ENCODE assay signal across 27 cellular contexts in genomic region chr12:102681309-102681708, GRCh38.
"Had no signal": no experiment of that assay in that cellular context is flagged by ENCODE, and none has a peak within 500 bp of the region (broad histone marks: within the 10 kb centered on the region; RNA-seq: fewer than 3 reads in every experiment).

No MANE protein-coding gene starts in this region.

- H3K9me3 ChIP-seq: testis, thoracic aorta, thyroid gland, tibial artery, transverse colon, upper lobe of left lung, upper lobe of right lung, uterus, vagina had no signal

- H3K27ac ChIP-seq: stomach, suprapubic skin, testis, thoracic aorta, thyroid gland, tibial artery, transverse colon, upper lobe of left lung, upper lobe of right lung, uterus, vagina had no signal

- H3K4me1 ChIP-seq: stomach, suprapubic skin, testis, thyroid gland, tibial artery, transverse colon, upper lobe of left lung, upper lobe of right lung, uterus, vagina had no signal

- H3K36me3 ChIP-seq: stomach, suprapubic skin, thoracic aorta, thyroid gland, tibial artery, tibial nerve, transverse colon, upper lobe of left lung, upper lobe of right lung, uterus, vagina had no signal

- DNase-seq: stimulated activated CD4-positive, alpha-beta T cell treated with anti-CD3 and anti-CD28 coated beads, Interleukin-2, amount 100 ng/mL, for 48 hours; stimulated activated CD4-positive, alpha-beta T cell treated with anti-CD3 and anti-CD28 coated beads, Interleukin-4, amount 100 ng/mL, for 1 hour; stimulated activated CD4-positive, alpha-beta T cell treated with anti-CD3 and anti-CD28 coated beads, Interleukin-4, amount 100 ng/mL, for 24 hours; stimulated activated CD4-positive, alpha-beta T cell treated with anti-CD3 and anti-CD28 coated beads, Interleukin-4, amount 100 ng/mL, for 4 hours; stimulated activated CD8-positive, alpha-beta memory T cell treated with anti-CD3 and anti-CD28 coated beads, Interleukin-4, amount 100 ng/mL, for 48 hours; stimulated activated naive B cell treated with anti-CD40 and anti-IgM and Interleukin-4, amounts not matched to agents 10 μg/mL and 1 μg/mL and 100 μg/mL, for 72 hours; stimulated activated naive CD4-positive, alpha-beta T cell; stimulated activated naive CD4-positive, alpha-beta T cell treated with Interleukin-2 at 50 U/mL for 16 hours; stimulated activated naive CD8-positive, alpha-beta T cell treated with anti-CD3 and anti-CD28 coated beads, Interleukin-15, amount 100 ng/mL, for 72 hours; stimulated activated naive CD8-positive, alpha-beta T cell treated with anti-CD3 and anti-CD28 coated beads, Interleukin-15, Interleukin-2, amounts not matched to agents 100 U/mL and 50 U/mL, for 24 hours; stomach; substantia nigra; testis; thyroid gland; tibial artery; transverse colon; trophoblast cell; upper lobe of left lung; upper lobe of right lung; uterus had no signal

- H3K4me3 ChIP-seq: stomach, suprapubic skin, testis, thoracic aorta, thyroid gland, tibial artery, tibial nerve, transverse colon, upper lobe of left lung, upper lobe of right lung, uterus, vagina had no signal

- ATAC-seq: stimulated activated effector memory CD8-positive, alpha-beta T cell treated with anti-CD3 and anti-CD28 coated beads, Interleukin-12 subunit alpha, Interleukin-12 subunit beta, amount 100 ng/mL, for 72 hours; stimulated activated memory B cell treated with anti-CD40 and anti-IgM and Interleukin-4, amounts not matched to agents 10 μg/mL and 1 μg/mL and 100 μg/mL, for 72 hours; stimulated activated naive B cell treated with anti-CD40 and anti-IgM and Interleukin-4, amounts not matched to agents 10 μg/mL and 1 μg/mL and 100 μg/mL, for 72 hours; stimulated activated naive CD8-positive, alpha-beta T cell treated with anti-CD3 and anti-CD28 coated beads, Interleukin-15, amount 100 ng/mL, for 72 hours; stimulated activated naive CD8-positive, alpha-beta T cell treated with anti-CD3 and anti-CD28 coated beads, Interleukin-15, Interleukin-2, amounts not matched to agents 100 U/mL and 50 U/mL, for 24 hours; upper lobe of right lung had no signal

- H3K27me3 ChIP-seq: stomach, suprapubic skin, testis, thyroid gland, tibial artery, tibial nerve, transverse colon, upper lobe of left lung, upper lobe of right lung, uterus, vagina had no signal

- FAIRE-seq: urothelium cell line had no signal
